In the genomic region with DNA sequence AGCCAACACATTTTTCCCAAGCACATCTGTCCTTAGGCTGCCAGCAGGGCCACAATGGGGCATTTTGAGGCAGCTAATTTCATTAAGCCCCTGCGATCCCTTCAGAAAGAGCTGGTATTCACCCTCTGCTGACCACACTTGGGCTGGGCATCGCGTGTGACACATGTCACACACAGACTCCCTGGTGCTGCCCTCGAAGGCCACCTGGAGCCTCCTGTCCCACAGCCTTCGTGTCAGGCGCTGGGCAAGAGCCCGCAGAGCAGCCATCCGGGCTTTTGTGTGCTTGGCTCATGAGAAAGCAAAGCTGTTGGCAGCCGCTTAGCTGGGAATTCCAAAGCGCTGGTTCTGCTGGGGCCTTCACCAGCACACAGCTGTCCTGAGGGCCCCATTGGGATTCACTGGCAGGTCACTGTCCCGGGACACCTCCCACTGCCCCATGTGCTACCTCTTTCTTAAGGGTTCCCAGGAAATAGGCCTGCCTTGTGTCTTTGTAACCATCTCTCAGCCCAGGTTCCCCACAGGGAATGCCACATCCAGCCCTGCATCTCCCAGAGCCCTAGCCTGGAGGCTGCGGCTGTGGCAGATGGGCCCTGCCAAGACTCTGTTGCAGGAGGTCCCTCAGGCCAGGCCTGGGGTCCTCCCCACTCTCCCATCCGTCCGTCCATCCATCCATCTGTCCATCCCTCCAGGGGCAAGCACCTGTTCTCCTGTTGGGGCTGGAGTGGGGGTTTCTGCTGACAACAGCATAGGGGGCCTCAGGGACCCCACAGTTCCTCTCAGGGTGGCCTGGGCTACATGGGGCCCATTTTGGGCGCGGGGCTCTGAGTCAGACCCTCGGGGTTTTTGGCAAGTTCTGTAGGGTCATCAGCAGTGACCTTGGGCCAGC, we compare ENCODE assay signal across 25 cellular contexts. TPM values are rescaled to one million over a fixed set of nuclear protein-coding genes. Genes with fewer than 3 reads are reported as not detected.
DNase-seq lines count a peak whose midpoint lies in the region; ATAC-seq and TF ChIP-seq lines count a peak whose summit lies in the region.
"Had no signal": no experiment of that assay in that cellular context is flagged by ENCODE, and none has a peak within 500 bp of the region (broad histone marks: within the 10 kb centered on the region; RNA-seq: fewer than 3 reads in every experiment).

No MANE protein-coding gene starts in this region.

- intact Hi-C loops in activated T-helper 1 cell treated with anti-CD3 and anti-CD28 coated beads, Interleukin-12 subunit alpha, Interleukin-12 subunit beta, Interleukin-2, Interleukin-4 antibody, amounts not matched to agents 30 ng/mL and 10 ng/mL and 1 ng/mL, durations not matched to agents 14 hours and 24 hours and 36 hours (cut with micrococcal nuclease): no loop called here

- H3K9me2 ChIP-seq in Loucy (replicated peaks; ENCODE audit: low read depth, low read length): no peaks in the 10 kb centered on the region
- H3K9me2 ChIP-seq in GM23338 (ENCODE audit: insufficient read depth): no peaks in the 10 kb centered on the region

- H3K27me3 ChIP-seq in Loucy (ENCODE audit: insufficient read depth, low read length, poor library complexity, severe bottlenecking): peaks cover 13% of the 10 kb centered on the region
- peaks cover 9 to 23% (median 14%) of the 10 kb centered on the region in 5 donors for H3K27me3 ChIP-seq in subcutaneous abdominal adipose tissue (ENCODE audit: control insufficient read depth in 5 of 5, insufficient read depth in 4 of 5, low read length in 5 of 5)
- peaks cover 30% of the 10 kb centered on the region for H3K27me3 ChIP-seq in GM23338 (ENCODE audit: insufficient read depth)

- peaks cover 14% of the 10 kb centered on the region; the same call in 1 of the 2 replicates for H3K36me3 ChIP-seq in Loucy (ENCODE audit: insufficient read depth, low read length)
- peaks cover 0 to 10% (median 0%) of the 10 kb centered on the region in 5 donors for H3K36me3 ChIP-seq in subcutaneous abdominal adipose tissue (ENCODE audit: control insufficient read depth in 5 of 5, insufficient read depth in 5 of 5, low read length in 5 of 5)
- no peaks in the 10 kb centered on the region for H3K36me3 ChIP-seq in GM23338 (ENCODE audit: insufficient read depth)
- H3K36me3 ChIP-seq: lower lobe of right lung had no signal

- DNase-seq in central memory CD8-positive, alpha-beta T cell (ENCODE audit: low spot score in 2 of 2): no peak
- DNase-seq in mesenteric fat pad (ENCODE audit: low spot score): peak; percentile 88
- no peak for DNase-seq in activated T-helper 1 cell treated with anti-CD3 and anti-CD28 coated beads, Interleukin-12 subunit alpha, Interleukin-12 subunit beta, Interleukin-2, Interleukin-4 antibody, amounts not matched to agents 30 ng/mL and 10 ng/mL and 1 ng/mL, durations not matched to agents 14 hours and 24 hours and 36 hours (ENCODE audit: low spot score)
- DNase-seq in activated CD4-positive, alpha-beta T cell treated with anti-CD3 and anti-CD28 coated beads, Interleukin-2, amount 50 U/mL, for 4 hours: no peak
- no peak for DNase-seq in GM23338 (ENCODE audit: low spot score)
- DNase-seq: activated CD4-positive, alpha-beta T cell treated with anti-CD3 and anti-CD28 coated beads for 48 hours; activated naive CD4-positive, alpha-beta T cell; activated T-cell treated with anti-CD3 and anti-CD28 coated beads, Interleukin-2, amount 50 U/mL, for 4 hours; central memory CD4-positive, alpha-beta T cell; foreskin melanocyte; HCEC 1CT; lower lobe of right lung; natural killer cell; NCI-H1048; NCI-H1694 treated with DMSO at 0.1 percent for 48 hours; small intestine; stimulated activated naive CD4-positive, alpha-beta T cell treated with Interleukin-2 at 50 U/mL for 16 hours had no signal

- H3K4me1 Mint-ChIP-seq in central memory CD8-positive, alpha-beta T cell: no peaks in the 10 kb centered on the region
- peaks cover 7% of the 10 kb centered on the region for H3K4me1 Mint-ChIP-seq in activated T-helper 1 cell treated with anti-CD3 and anti-CD28 coated beads, Interleukin-12 subunit alpha, Interleukin-12 subunit beta, Interleukin-2, Interleukin-4 antibody, amounts not matched to agents 30 ng/mL and 10 ng/mL and 1 ng/mL, durations not matched to agents 14 hours and 24 hours and 36 hours (ENCODE audit: low read depth)
- H3K4me1 Mint-ChIP-seq in GM23338: peaks cover 5% of the 10 kb centered on the region
- H3K4me1 Mint-ChIP-seq: natural killer cell had no signal

- H3K4me3 Mint-ChIP-seq in central memory CD8-positive, alpha-beta T cell: no peak overlapping the region
- H3K4me3 Mint-ChIP-seq in activated T-helper 1 cell treated with anti-CD3 and anti-CD28 coated beads, Interleukin-12 subunit alpha, Interleukin-12 subunit beta, Interleukin-2, Interleukin-4 antibody, amounts not matched to agents 30 ng/mL and 10 ng/mL and 1 ng/mL, durations not matched to agents 14 hours and 24 hours and 36 hours: no peak overlapping the region
- H3K4me3 Mint-ChIP-seq in GM23338: no peak overlapping the region
- H3K4me3 Mint-ChIP-seq: activated T-cell treated with anti-CD3 and anti-CD28 coated beads, Interleukin-2, amount 50 U/mL, for 4 hours; natural killer cell had no signal

- H3F3A ChIP-seq in Loucy (ENCODE audit: low read depth) (0 out of 2 replicates have a peak, but pooled peaks cover 8% of the 10 kb centered on the region), GM23338 (replicated peaks; ENCODE audit: low read depth) (peaks cover 11% of the 10 kb centered on the region; the same call in 1 of the 2 replicates)

- H3K27ac ChIP-seq in subcutaneous abdominal adipose tissue (ENCODE audit: low read depth, low read length) (peak overlapping the region; percentile 16), GM23338 (ENCODE audit: low read depth) (no peak overlapping the region)
- H3K27ac ChIP-seq: BLaER1 treated with 17β-estradiol and CSF1 and Interleukin-3, amounts not matched to agents 10 nM and 100 nM; SJSA1 had no signal

- H3K4me1 ChIP-seq in Loucy (ENCODE audit: insufficient read depth, low read length, poor library complexity, severe bottlenecking) (peaks cover 27% of the 10 kb centered on the region), subcutaneous abdominal adipose tissue (ENCODE audit: control insufficient read depth in 5 of 5, insufficient read depth in 5 of 5, low read length in 5 of 5) (peaks cover 0 to 34% (median 12%) of the 10 kb centered on the region in 5 donors), GM23338 (ENCODE audit: insufficient read depth) (peaks cover 8% of the 10 kb centered on the region; the same call in 1 of the 2 replicates)
- H3K4me1 ChIP-seq: BLaER1 treated with 17β-estradiol and CSF1 and Interleukin-3, amounts not matched to agents 10 nM and 100 nM had no signal

- H3K79me2 ChIP-seq in Loucy (ENCODE audit: insufficient read depth, low read length) (peaks cover 49% of the 10 kb centered on the region), GM23338 (replicated peaks; ENCODE audit: insufficient read depth) (no peaks in the 10 kb centered on the region)

- no peaks in the 10 kb centered on the region for H3K9me3 ChIP-seq in Loucy (ENCODE audit: insufficient read depth, low read depth, low read length)
- peaks cover 0 to 9% (median 4%) of the 10 kb centered on the region in 5 donors for H3K9me3 ChIP-seq in subcutaneous abdominal adipose tissue (ENCODE audit: control insufficient read depth in 5 of 5, low read length in 5 of 5)
- H3K9me3 ChIP-seq: BLaER1 treated with 17β-estradiol and CSF1 and Interleukin-3, amounts not matched to agents 10 nM and 100 nM; lower lobe of right lung; SJSA1 had no signal

- ATAC-seq in central memory CD8-positive, alpha-beta T cell (replicated peaks; ENCODE audit: extremely low read depth, poor library complexity, severe bottlenecking): no peak
- no peak for ATAC-seq in GM23338
- ATAC-seq: activated T-cell treated with anti-CD3 and anti-CD28 coated beads, Interleukin-2, amount 50 U/mL, for 4 hours; lower lobe of right lung; natural killer cell had no signal

- peak overlapping the region; percentile 8 for H3K27ac Mint-ChIP-seq in central memory CD8-positive, alpha-beta T cell (ENCODE audit: low read depth)
- no peak overlapping the region for H3K27ac Mint-ChIP-seq in activated T-helper 1 cell treated with anti-CD3 and anti-CD28 coated beads, Interleukin-12 subunit alpha, Interleukin-12 subunit beta, Interleukin-2, Interleukin-4 antibody, amounts not matched to agents 30 ng/mL and 10 ng/mL and 1 ng/mL, durations not matched to agents 14 hours and 24 hours and 36 hours
- no peak overlapping the region for H3K27ac Mint-ChIP-seq in GM23338
- H3K27ac Mint-ChIP-seq: natural killer cell had no signal

- H4K20me1 ChIP-seq in Loucy (ENCODE audit: insufficient read depth, low read length, poor library complexity, severe bottlenecking) (peaks cover 41% of the 10 kb centered on the region), GM23338 (replicated peaks; ENCODE audit: insufficient read depth) (no peaks in the 10 kb centered on the region)

- H3K4me3 ChIP-seq in Loucy (ENCODE audit: low read length, poor library complexity, severe bottlenecking): no peak overlapping the region
- peak overlapping the region in 2 of 5 donors; percentile 67 to 73 for H3K4me3 ChIP-seq in subcutaneous abdominal adipose tissue (ENCODE audit: low read depth in 1 of 5, low read length in 5 of 5)
- no peak overlapping the region for H3K4me3 ChIP-seq in GM23338
- H3K4me3 ChIP-seq: BLaER1 treated with 17β-estradiol and CSF1 and Interleukin-3, amounts not matched to agents 10 nM and 100 nM; SJSA1 had no signal

- H3K27me3 Mint-ChIP-seq in central memory CD8-positive, alpha-beta T cell: peaks cover 8% of the 10 kb centered on the region
- H3K27me3 Mint-ChIP-seq in activated T-helper 1 cell treated with anti-CD3 and anti-CD28 coated beads, Interleukin-12 subunit alpha, Interleukin-12 subunit beta, Interleukin-2, Interleukin-4 antibody, amounts not matched to agents 30 ng/mL and 10 ng/mL and 1 ng/mL, durations not matched to agents 14 hours and 24 hours and 36 hours (ENCODE audit: insufficient read depth): peaks cover 6% of the 10 kb centered on the region
- peaks cover 28% of the 10 kb centered on the region for H3K27me3 Mint-ChIP-seq in GM23338 (ENCODE audit: insufficient read depth, low read depth, poor library complexity)

- H3K9me3 Mint-ChIP-seq in central memory CD8-positive, alpha-beta T cell: no peaks in the 10 kb centered on the region
- H3K9me3 Mint-ChIP-seq in activated T-helper 1 cell treated with anti-CD3 and anti-CD28 coated beads, Interleukin-12 subunit alpha, Interleukin-12 subunit beta, Interleukin-2, Interleukin-4 antibody, amounts not matched to agents 30 ng/mL and 10 ng/mL and 1 ng/mL, durations not matched to agents 14 hours and 24 hours and 36 hours: no peaks in the 10 kb centered on the region
- no peaks in the 10 kb centered on the region for H3K9me3 Mint-ChIP-seq in GM23338
- H3K9me3 Mint-ChIP-seq: activated T-cell treated with anti-CD3 and anti-CD28 coated beads, Interleukin-2, amount 50 U/mL, for 4 hours; natural killer cell had no signal

- TF ChIP-seq CTCF in Loucy (conservative IDR thresholded peaks at IDR 0.05; ENCODE audit: low read length) (no peak), GM23338 (conservative IDR thresholded peaks at IDR 0.05; ENCODE audit: low read depth in 2 of 2) (no peak)

- H3K9ac ChIP-seq in Loucy (ENCODE audit: low read depth, low read length, poor library complexity, severe bottlenecking): no peak overlapping the region
- H3K9ac ChIP-seq in subcutaneous abdominal adipose tissue (ENCODE audit: low read length in 5 of 5): no peak overlapping the region
- H3K9ac ChIP-seq: BLaER1 treated with 17β-estradiol and CSF1 and Interleukin-3, amounts not matched to agents 10 nM and 100 nM had no signal

- peak overlapping the region; percentile 87 for H3K4me2 ChIP-seq in Loucy (ENCODE audit: low read depth, low read length, poor library complexity, severe bottlenecking)
- no peak overlapping the region for H3K4me2 ChIP-seq in GM23338
- H3K4me2 ChIP-seq: BLaER1 treated with 17β-estradiol and CSF1 and Interleukin-3, amounts not matched to agents 10 nM and 100 nM had no signal

- H2AFZ ChIP-seq in Loucy (ENCODE audit: low read length) (no peak overlapping the region), GM23338 (no peak overlapping the region)

- H3K36me3 Mint-ChIP-seq in central memory CD8-positive, alpha-beta T cell (ENCODE audit: insufficient read depth): no peaks in the 10 kb centered on the region
- peaks cover 23% of the 10 kb centered on the region for H3K36me3 Mint-ChIP-seq in activated T-helper 1 cell treated with anti-CD3 and anti-CD28 coated beads, Interleukin-12 subunit alpha, Interleukin-12 subunit beta, Interleukin-2, Interleukin-4 antibody, amounts not matched to agents 30 ng/mL and 10 ng/mL and 1 ng/mL, durations not matched to agents 14 hours and 24 hours and 36 hours (ENCODE audit: low read depth)
- H3K36me3 Mint-ChIP-seq in GM23338 (ENCODE audit: low read depth): peaks cover 24% of the 10 kb centered on the region
- H3K36me3 Mint-ChIP-seq: natural killer cell had no signal

RNA-seq across cellular contexts. Expression of a gene that starts 4.9 kb away (rescaled TPM):
- total RNA-seq in mesenteric fat pad: 151 TPM
- 0.47 and 0.76 TPM in 2 replicates for total RNA-seq in activated T-helper 1 cell treated with anti-CD3 and anti-CD28 coated beads, Interleukin-12 subunit alpha, Interleukin-12 subunit beta, Interleukin-2, Interleukin-4 antibody, amounts not matched to agents 30 ng/mL and 10 ng/mL and 1 ng/mL, durations not matched to agents 14 hours and 24 hours and 36 hours
- total RNA-seq in GM23338 (2014; rRNA removed; shearing (Covaris generic)): 1.4 and 3.2 TPM in 2 replicates
- polyA plus RNA-seq in GM23338 (2016; fragmentation: Nextera tagmentation; extraction: Ambion mirVana): 2.0 and 3.9 TPM in 2 replicates
- total RNA-seq: G401, NCI-H460, osteocyte, RPMI7951, SJSA1 had no signal

RNA-seq across cellular contexts. Expression of a gene that starts 39.6 kb away (rescaled TPM):
- total RNA-seq in mesenteric fat pad: not detected
- total RNA-seq in activated T-helper 1 cell treated with anti-CD3 and anti-CD28 coated beads, Interleukin-12 subunit alpha, Interleukin-12 subunit beta, Interleukin-2, Interleukin-4 antibody, amounts not matched to agents 30 ng/mL and 10 ng/mL and 1 ng/mL, durations not matched to agents 14 hours and 24 hours and 36 hours: 104 and 116 TPM in 2 replicates
- 23.8 and 29.0 TPM in 2 replicates for total RNA-seq in GM23338 (2014; rRNA removed; shearing (Covaris generic))
- polyA plus RNA-seq in GM23338 (2016; fragmentation: Nextera tagmentation; extraction: Ambion mirVana): 30.3 and 30.4 TPM in 2 replicates

RNA-seq across cellular contexts. Expression of a gene that starts 40.3 kb away (rescaled TPM):
- total RNA-seq in mesenteric fat pad: 55.4 TPM
- total RNA-seq in activated T-helper 1 cell treated with anti-CD3 and anti-CD28 coated beads, Interleukin-12 subunit alpha, Interleukin-12 subunit beta, Interleukin-2, Interleukin-4 antibody, amounts not matched to agents 30 ng/mL and 10 ng/mL and 1 ng/mL, durations not matched to agents 14 hours and 24 hours and 36 hours: 88.2 and 108 TPM in 2 replicates
- 53.5 and 54.1 TPM in 2 replicates for total RNA-seq in GM23338 (2014; rRNA removed; shearing (Covaris generic))
- polyA plus RNA-seq in GM23338 (2016; fragmentation: Nextera tagmentation; extraction: Ambion mirVana): 80.3 and 93.8 TPM in 2 replicates

Comparison
In these comparisons a context has a peak if more than half of its experiments do, and no peak if none do; other contexts are left out.
1. RNA of a gene that starts 4.9 kb away (total RNA-seq): 151 TPM in mesenteric fat pad (single experiment); 1.4 to 3.2 TPM in GM23338 and 0.47 to 0.76 TPM in activated T-helper 1 cell treated with anti-CD3 and anti-CD28 coated beads, Interleukin-12 subunit alpha, Interleukin-12 subunit beta, Interleukin-2, Interleukin-4 antibody, amounts not matched to agents 30 ng/mL and 10 ng/mL and 1 ng/mL, durations not matched to agents 14 hours and 24 hours and 36 hours; every median in the first group is over 10 times any median in the second.
2. RNA of a gene that starts 39.6 kb away (total RNA-seq): 104 to 116 TPM in activated T-helper 1 cell treated with anti-CD3 and anti-CD28 coated beads, Interleukin-12 subunit alpha, Interleukin-12 subunit beta, Interleukin-2, Interleukin-4 antibody, amounts not matched to agents 30 ng/mL and 10 ng/mL and 1 ng/mL, durations not matched to agents 14 hours and 24 hours and 36 hours and 23.8 to 29.0 TPM in GM23338; not detected in mesenteric fat pad (single experiment); every median in the first group is over 10 times any median in the second.